ENCODE assay signal across 8 cellular contexts in the genomic region with DNA sequence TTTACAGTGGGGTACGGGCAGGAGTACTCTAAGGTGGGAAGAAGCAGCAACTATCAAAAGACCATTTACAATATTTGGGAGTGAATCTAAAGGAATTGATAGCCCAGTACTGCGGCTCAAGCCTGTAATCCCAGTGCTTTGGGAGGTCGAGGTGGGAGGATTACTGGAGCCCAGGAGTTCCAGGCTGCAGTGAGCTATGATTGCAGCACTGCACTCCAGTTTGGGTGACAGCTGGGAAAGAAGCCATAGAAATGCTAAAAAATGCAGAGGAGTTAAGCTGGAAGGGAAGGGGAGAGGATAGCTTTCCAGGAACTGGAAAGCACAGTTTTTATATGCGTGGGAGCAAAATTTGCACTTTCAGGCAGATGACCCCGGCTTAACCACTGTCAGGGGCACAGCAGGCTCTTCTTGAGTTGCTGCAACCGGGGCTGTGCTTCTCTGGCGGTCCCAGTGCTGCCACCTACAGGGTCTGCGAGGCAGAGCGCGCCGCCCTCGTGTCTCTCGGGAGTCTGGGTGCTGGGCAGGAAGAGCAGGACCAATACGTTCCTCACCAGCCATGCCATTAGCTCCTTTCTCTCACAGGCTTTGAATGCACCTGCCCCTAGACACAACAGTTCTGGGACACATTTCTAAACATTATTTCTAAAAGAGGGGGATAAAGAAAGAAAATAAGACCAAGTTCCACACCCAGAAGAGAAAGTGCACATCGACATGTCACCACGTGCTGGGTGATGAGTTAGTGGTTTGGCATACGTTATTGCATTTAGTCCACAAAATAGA. TPM values are rescaled to one million over a fixed set of nuclear protein-coding genes. Genes with fewer than 3 reads are reported as not detected.
DNase-seq lines count a peak whose midpoint lies in the region; ATAC-seq and TF ChIP-seq lines count a peak whose summit lies in the region.

No MANE protein-coding gene starts in this region.

- peak overlapping the region; percentile 33 for H3K4me3 ChIP-seq in Loucy (ENCODE audit: low read length, poor library complexity, severe bottlenecking)
- H3K4me3 ChIP-seq in parathyroid adenoma (ENCODE audit: low read depth, low read length): no peak overlapping the region
- no peak overlapping the region for H3K4me3 ChIP-seq in tibial artery

- H3K27ac ChIP-seq in foreskin keratinocyte (no peak overlapping the region), parathyroid adenoma (no peak overlapping the region), tibial artery (no peak overlapping the region)

- H2AFZ ChIP-seq in Loucy (ENCODE audit: low read length) (peak overlapping the region; percentile 90), parathyroid adenoma (peak overlapping the region; percentile 10)

- H3K9me2 ChIP-seq in Loucy (replicated peaks; ENCODE audit: low read depth, low read length): no peaks in the 10 kb centered on the region

- no peaks in the 10 kb centered on the region for H3K9me3 ChIP-seq in Loucy (ENCODE audit: insufficient read depth, low read depth, low read length)
- no peaks in the 10 kb centered on the region for H3K9me3 ChIP-seq in parathyroid adenoma (ENCODE audit: control insufficient read depth, low read length)
- H3K9me3 ChIP-seq in tibial artery: no peaks in the 10 kb centered on the region

- DNase-seq in GDM1 (lab: John Stamatoyannopoulos, UW): peak; percentile 42
- peak; percentile 54 for DNase-seq in GOT3 (lab: John Stamatoyannopoulos, UW)
- peak; percentile 85 to 87 for DNase-seq in SHP77 (lab: John Stamatoyannopoulos, UW)
- peak; percentile 86 for DNase-seq in activated effector memory CD4-positive, alpha-beta T cell treated with anti-CD3 and anti-CD28 coated beads, Interleukin-2, amount 50 U/mL, for 16 hours
- peak in 1 of 2 donors; percentile 74 for DNase-seq in foreskin keratinocyte
- DNase-seq in tibial artery: peak; percentile 91 to 92

- ATAC-seq in foreskin keratinocyte: peak; percentile 98

- peak overlapping the region; percentile 50 for H3K4me2 ChIP-seq in Loucy (ENCODE audit: low read depth, low read length, poor library complexity, severe bottlenecking)
- H3K4me2 ChIP-seq in parathyroid adenoma (ENCODE audit: low read length): no peak overlapping the region

- H3K79me2 ChIP-seq in Loucy (ENCODE audit: insufficient read depth, low read length): no peaks in the 10 kb centered on the region
- H3K79me2 ChIP-seq in parathyroid adenoma: no peaks in the 10 kb centered on the region

- H4K20me1 ChIP-seq in Loucy (ENCODE audit: insufficient read depth, low read length, poor library complexity, severe bottlenecking): no peaks in the 10 kb centered on the region

- H3K36me3 ChIP-seq in Loucy (ENCODE audit: insufficient read depth, low read length) (no peaks in the 10 kb centered on the region), parathyroid adenoma (ENCODE audit: control insufficient read depth, insufficient read depth, low read length) (no peaks in the 10 kb centered on the region), tibial artery (no peaks in the 10 kb centered on the region)

- H3K27me3 ChIP-seq in Loucy (ENCODE audit: insufficient read depth, low read length, poor library complexity, severe bottlenecking) (no peaks in the 10 kb centered on the region), foreskin keratinocyte (no peaks in the 10 kb centered on the region), parathyroid adenoma (ENCODE audit: control insufficient read depth, insufficient read depth, low read length) (no peaks in the 10 kb centered on the region), tibial artery (no peaks in the 10 kb centered on the region)

- intact Hi-C loops in tibial artery (cut with DNase I; ENCODE audit: low total_unique reads): loop anchor here (2.0 kb wide), 1 partner anchor 136 kb away; no protein-coding TSS in a partner anchor

- H3K9ac ChIP-seq in Loucy (ENCODE audit: low read depth, low read length, poor library complexity, severe bottlenecking): no peak overlapping the region
- H3K9ac ChIP-seq in parathyroid adenoma: no peak overlapping the region

- H3F3A ChIP-seq in Loucy (ENCODE audit: low read depth): no peaks in the 10 kb centered on the region

- H3K4me1 ChIP-seq in Loucy (ENCODE audit: insufficient read depth, low read length, poor library complexity, severe bottlenecking) (no peaks in the 10 kb centered on the region), foreskin keratinocyte (no peaks in the 10 kb centered on the region), parathyroid adenoma (no peaks in the 10 kb centered on the region), tibial artery (peaks cover 3 to 11% (median 10%) of the 10 kb centered on the region in 4 donors)

- TF ChIP-seq CTCF in Loucy (conservative IDR thresholded peaks at IDR 0.05; ENCODE audit: low read length) (peak; percentile 89), foreskin keratinocyte (conservative IDR thresholded peaks at IDR 0.05) (peak; percentile 90), parathyroid adenoma (IDR thresholded peaks at IDR 0.05) (peak; percentile 86), tibial artery (IDR thresholded peaks at IDR 0.05) (peak; percentile 89 to 95)

RNA-seq across cellular contexts. Expression of a gene that starts 10.1 kb away (rescaled TPM):
- 0.20 and 0.25 TPM in 2 replicates for total RNA-seq in foreskin keratinocyte
- polyA plus RNA-seq in foreskin keratinocyte: 0.07 TPM in 1 of 2 replicates, not detected in the other
